8 cellular contexts compared by ENCODE assay signal in genomic region chr2:58046335-58046584, GRCh38. TPM values are rescaled to one million over a fixed set of nuclear protein-coding genes. Genes with fewer than 3 reads are reported as not detected.
DNase-seq lines count a peak whose midpoint lies in the region; ATAC-seq and TF ChIP-seq lines count a peak whose summit lies in the region.

No MANE protein-coding gene starts in this region.

- no peak overlapping the region for H2AK5ac ChIP-seq in trophoblast cell (ENCODE audit: low read length)

- POLR2A ChIA-PET in OCI-LY7 (lab: Charles Lee) = interaction anchor here (1.0 to 1.2 kb wide), 5 partner anchors 9 to 24 kb away, joined by 3 to 7 read pairs (median 5); no protein-coding TSS in a partner anchor

- peaks cover 10% of the 10 kb centered on the region for H3K79me1 ChIP-seq in trophoblast cell (ENCODE audit: low read length)

- peak overlapping the region; percentile 23 for H2BK120ac ChIP-seq in trophoblast cell (ENCODE audit: insufficient read depth, low read length, poor library complexity)

- no peaks in the 10 kb centered on the region for H4K20me1 ChIP-seq in OCI-LY7 (ENCODE audit: insufficient read depth, low read length)
- no peaks in the 10 kb centered on the region for H4K20me1 ChIP-seq in fibroblast of lung (ENCODE audit: control insufficient read depth, extremely low read depth, insufficient read depth, low read length)

- H3K36me3 ChIP-seq in OCI-LY7 (ENCODE audit: insufficient read depth, low read length) (peaks cover 15% of the 10 kb centered on the region), fibroblast of lung (ENCODE audit: control insufficient read depth, insufficient read depth, low read length) (no peaks in the 10 kb centered on the region), trophoblast cell (ENCODE audit: control insufficient read depth in 1 of 2, insufficient read depth in 2 of 2, low read length in 2 of 2) (no peaks in the 10 kb centered on the region)

- H3K9me2 ChIP-seq in OCI-LY7 (ENCODE audit: insufficient read depth, low read length) = no peaks in the 10 kb centered on the region

- peaks cover 24% of the 10 kb centered on the region for H3K4me1 ChIP-seq in OCI-LY7 (ENCODE audit: insufficient read depth, low read length, poor library complexity, severe bottlenecking)
- H3K4me1 ChIP-seq in fibroblast of lung (ENCODE audit: control insufficient read depth, extremely low read depth, insufficient read depth, low read length) = peaks cover 8% of the 10 kb centered on the region
- no peaks in the 10 kb centered on the region for H3K4me1 ChIP-seq in trophoblast cell (ENCODE audit: control insufficient read depth in 1 of 2, insufficient read depth in 2 of 2, low read length in 2 of 2)

- BruUV-seq in OCI-LY7 (replicated peaks; lab: Mats Ljungman, UMichigan) = no TSS peak

- H2AFZ ChIP-seq in OCI-LY7 (ENCODE audit: low read length) (peak overlapping the region; percentile 97; the same call in 1 of the 2 replicates), fibroblast of lung (ENCODE audit: low read length) (peak overlapping the region; percentile 99), trophoblast cell (ENCODE audit: insufficient read depth, low read length, poor library complexity) (peak overlapping the region; percentile 72)

- no peak for TF ChIP-seq CTCF in OCI-LY7 (conservative IDR thresholded peaks at IDR 0.05; ENCODE audit: low read length)
- TF ChIP-seq CTCF in fibroblast of lung (conservative IDR thresholded peaks at IDR 0.05 in 1 of 2, IDR thresholded peaks at IDR 0.05 in 1 of 2; ENCODE audit: low read depth in 1 of 2, low read length in 2 of 2) = no peak

- H3K4me3 ChIP-seq in OCI-LY7 (ENCODE audit: low read depth, low read length, poor library complexity, severe bottlenecking) (peak overlapping the region; percentile 76), fibroblast of lung (replicated peaks in 1 of 4; ENCODE audit: control extremely low read depth in 1 of 4, insufficient read depth in 1 of 4, low read depth in 3 of 4, low read length in 4 of 4) (peak overlapping the region; percentile 67 to 79 (median 76)), trophoblast cell (ENCODE audit: low read depth, low read length) (peak overlapping the region; percentile 81)

- no peak overlapping the region for H2BK12ac ChIP-seq in trophoblast cell (ENCODE audit: low read length)

- no CpG with 5 or more reads among the region's 14 CpGs for WGBS in trophoblast cell (ENCODE audit: extremely low coverage, insufficient coverage, insufficient read length)

- no peak for DNase-seq in OCI-LY7 (ENCODE audit: low spot score)
- no peak for DNase-seq in fibroblast of lung (ENCODE audit: low read depth in 2 of 2)
- no peak for DNase-seq in trophoblast cell
- DNase-seq in NCI-H187 (lab: John Stamatoyannopoulos, UW) = no peak
- no peak for DNase-seq in NCI-H510A (lab: John Stamatoyannopoulos, UW)

- CTCF ChIA-PET in OCI-LY7 (lab: Charles Lee; ENCODE audit: unreplicated experiment) = no interaction called here

- intact Hi-C loops in OCI-LY7 (cut with micrococcal nuclease; ENCODE audit: unreplicated experiment) = loop anchor here (1.0 to 2.0 kb wide), 2 partner anchors 21 to 195 kb away; partner anchors contain the start of gene FANCL

- ATAC-seq in GM19467 (IDR thresholded peaks at IDR 0.05; ENCODE audit: unreplicated experiment) (peak; percentile 9), HG03565 (IDR thresholded peaks at IDR 0.05; ENCODE audit: unreplicated experiment) (no peak), GM21515 (IDR thresholded peaks at IDR 0.05; ENCODE audit: unreplicated experiment) (no peak)

- peak overlapping the region; percentile 75 for H4K8ac ChIP-seq in trophoblast cell (ENCODE audit: low read depth, low read length)

- peak overlapping the region; percentile 93 for H3K4me2 ChIP-seq in OCI-LY7 (ENCODE audit: low read length)
- H3K4me2 ChIP-seq in fibroblast of lung (ENCODE audit: extremely low read depth, insufficient read depth, low read length) = peak overlapping the region; percentile 97
- H3K4me2 ChIP-seq in trophoblast cell (ENCODE audit: low read length) = peak overlapping the region; percentile 91

- H3K23ac ChIP-seq in trophoblast cell (ENCODE audit: low read length) = no peak overlapping the region

- H3K27ac ChIP-seq in OCI-LY7 (ENCODE audit: low read depth, low read length, poor library complexity, severe bottlenecking) (peak overlapping the region; percentile 85), fibroblast of lung (ENCODE audit: insufficient read depth, low read length) (peak overlapping the region; percentile 81), trophoblast cell (ENCODE audit: low read depth, low read length) (peak overlapping the region; percentile 87)

- no peaks in the 10 kb centered on the region for H3K9me3 ChIP-seq in OCI-LY7 (ENCODE audit: low read length)
- H3K9me3 ChIP-seq in fibroblast of lung (ENCODE audit: control insufficient read depth, insufficient read depth, low read depth, low read length) = no peaks in the 10 kb centered on the region
- H3K9me3 ChIP-seq in trophoblast cell (ENCODE audit: insufficient read depth, low read depth, low read length) = no peaks in the 10 kb centered on the region

- no peak overlapping the region for H2BK5ac ChIP-seq in trophoblast cell (ENCODE audit: low read depth, low read length, poor library complexity)

- no peaks in the 10 kb centered on the region for H3K27me3 ChIP-seq in fibroblast of lung (ENCODE audit: control insufficient read depth, insufficient read depth, low read length)
- no peaks in the 10 kb centered on the region for H3K27me3 ChIP-seq in trophoblast cell (ENCODE audit: insufficient read depth, low read length)

- peak overlapping the region; percentile 52 for H3K14ac ChIP-seq in trophoblast cell (ENCODE audit: low read length)

- no peak overlapping the region for H3K4ac ChIP-seq in trophoblast cell (ENCODE audit: low read depth, low read length)

- peak overlapping the region; percentile 83 for H4K12ac ChIP-seq in trophoblast cell (ENCODE audit: low read depth, low read length)

- peak overlapping the region; percentile 55 for H4K91ac ChIP-seq in trophoblast cell (ENCODE audit: low read depth, low read length)

- H3K18ac ChIP-seq in trophoblast cell (ENCODE audit: low read length) = no peak overlapping the region

- H3K9ac ChIP-seq in fibroblast of lung (ENCODE audit: insufficient read depth, low read length) (peak overlapping the region; percentile 85), trophoblast cell (ENCODE audit: low read length) (peak overlapping the region; percentile 64)

- H3K79me2 ChIP-seq in OCI-LY7 (ENCODE audit: insufficient read depth, low read depth, low read length) (peaks cover 20% of the 10 kb centered on the region; the same call in 1 of the 2 replicates), fibroblast of lung (ENCODE audit: control insufficient read depth, insufficient read depth, low read length) (peaks cover 13% of the 10 kb centered on the region), trophoblast cell (ENCODE audit: control insufficient read depth, insufficient read depth, low read length, poor library complexity) (peaks cover 6% of the 10 kb centered on the region)

RNA-seq across cellular contexts. Expression of gene VRK2, which starts 0.3 kb away (rescaled TPM):
- 17.2 and 17.7 TPM in 2 replicates for total RNA-seq in OCI-LY7 (2014; rRNA removed; shearing (Covaris generic))
- 22.7 and 24.7 TPM in 2 replicates for total RNA-seq in OCI-LY7 (2022)
- total RNA-seq in fibroblast of lung = 15.2 and 24.3 TPM in 2 replicates
- 23.8 and 28.0 TPM in 2 replicates for polyA plus RNA-seq in fibroblast of lung
- polyA plus RNA-seq in fibroblast of lung (2012) = 18.1 and 18.8 TPM in 2 replicates
- 5.7 and 6.0 TPM in 2 replicates for polyA minus RNA-seq in fibroblast of lung (ENCODE audit: low replicate concordance)
- 17.3 and 18.1 TPM in 2 replicates for polyA plus RNA-seq in trophoblast cell (2013)
